In genomic region chr5:170639221-170639925, GRCh38 we compare ENCODE assay signal across 11 cellular contexts.
DNase-seq lines count a peak whose midpoint lies in the region; ATAC-seq and TF ChIP-seq lines count a peak whose summit lies in the region.
"Had no signal": no experiment of that assay in that cellular context is flagged by ENCODE, and none has a peak within 500 bp of the region (broad histone marks: within the 10 kb centered on the region; RNA-seq: fewer than 3 reads in every experiment).

No MANE protein-coding gene starts in this region.

- no peaks in the 10 kb centered on the region for H3K9me3 ChIP-seq in spleen

- intact Hi-C loops in spleen (cut with DNase I; ENCODE audit: low total_unique reads) = no loop called here

- POLR2A ChIA-PET in WTC11 (lab: Charles Lee) = interaction anchor here (1.0 kb wide), 1 partner anchor 106 kb away, joined by 5 read pairs; no protein-coding TSS in a partner anchor

- 0 out of 2 replicates have a peak, but pooled peaks cover 7% of the 10 kb centered on the region for H3K9me2 ChIP-seq in GM23338 (ENCODE audit: insufficient read depth)

- no peak overlapping the region for H3K4me3 ChIP-seq in GM23338
- no peak overlapping the region for H3K4me3 ChIP-seq in spleen

- H3K36me3 ChIP-seq in GM23338 (ENCODE audit: insufficient read depth) = no peaks in the 10 kb centered on the region
- no peaks in the 10 kb centered on the region for H3K36me3 ChIP-seq in spleen

- peak overlapping the region; percentile 65 for H3K4me2 ChIP-seq in GM23338

- peaks cover 17% of the 10 kb centered on the region for H3K4me1 ChIP-seq in GM23338 (ENCODE audit: insufficient read depth)
- peaks cover 0 to 14% (median 9%) of the 10 kb centered on the region in 6 donors for H3K4me1 ChIP-seq in spleen

- H3K4me3 Mint-ChIP-seq in GM23338 (no peak overlapping the region; the same call in 2 of the 3 replicates), WTC11 (peak overlapping the region; percentile 2; the same call in 1 of the 2 replicates)
- H3K4me3 Mint-ChIP-seq: B cell; CD4-positive, alpha-beta T cell had no signal

- DNase-seq in GM23338 (ENCODE audit: low spot score) (no peak), WTC11 (ENCODE audit: low spot score) (no peak), mesenteric fat pad (ENCODE audit: low spot score) (peak; percentile 79), spleen (peak; percentile 45), hepatic stellate cell (ENCODE audit: low spot score) (no peak)
- DNase-seq: DMS153 had no signal

- peak; percentile 11; the same call in 2 of the 3 replicates for ATAC-seq in GM23338
- ATAC-seq in WTC11 = peak; percentile 6; the same call in 1 of the 2 replicates
- no peak for ATAC-seq in GM19395 (IDR thresholded peaks at IDR 0.05; ENCODE audit: unreplicated experiment)
- no peak for ATAC-seq in GM18520 (IDR thresholded peaks at IDR 0.05; ENCODE audit: unreplicated experiment)

- H3K9me3 Mint-ChIP-seq in GM23338 (no peaks in the 10 kb centered on the region; the same call in 2 of the 3 replicates), WTC11 (peaks cover 4% of the 10 kb centered on the region; the same call in 1 of the 2 replicates)
- H3K9me3 Mint-ChIP-seq: CD4-positive, alpha-beta T cell had no signal

- H3K27me3 ChIP-seq in GM23338 (ENCODE audit: insufficient read depth) (no peaks in the 10 kb centered on the region), spleen (replicated peaks in 1 of 7) (peaks cover 0 to 33% (median 0%) of the 10 kb centered on the region in 7 donors)

- no peak for TF ChIP-seq POLR2A in spleen (IDR thresholded peaks at IDR 0.05)

- H3K27ac Mint-ChIP-seq in GM23338 (no peak overlapping the region), WTC11 (no peak overlapping the region)
- H3K27ac Mint-ChIP-seq: B cell; CD4-positive, alpha-beta T cell had no signal

- TF ChIP-seq CTCF in GM23338 (conservative IDR thresholded peaks at IDR 0.05; ENCODE audit: low read depth in 2 of 2) (no peak), WTC11 (IDR thresholded peaks at IDR 0.05) (no peak), spleen (IDR thresholded peaks at IDR 0.05 in 8 of 11, conservative IDR thresholded peaks at IDR 0.05 in 3 of 11) (no peak)

- no peaks in the 10 kb centered on the region for H4K20me1 ChIP-seq in GM23338 (replicated peaks; ENCODE audit: insufficient read depth)

- H3K36me3 Mint-ChIP-seq in GM23338 (ENCODE audit: low read depth) (no peaks in the 10 kb centered on the region), WTC11 (no peaks in the 10 kb centered on the region)

- H3K4me1 Mint-ChIP-seq in GM23338 (peaks cover 25% of the 10 kb centered on the region), WTC11 (peaks cover 39% of the 10 kb centered on the region)

- peaks cover 6% of the 10 kb centered on the region; the same call in 1 of the 2 replicates for H3F3A ChIP-seq in GM23338 (replicated peaks; ENCODE audit: low read depth)

- no peak overlapping the region for H3K27ac ChIP-seq in GM23338 (ENCODE audit: low read depth)
- H3K27ac ChIP-seq in spleen = no peak overlapping the region
- H3K27ac ChIP-seq: HL-60 had no signal

- 82 to 95% (median 88%) methylated on average over 17 of the region's 17 CpGs for WGBS in spleen, 5 donors

- H3K27me3 Mint-ChIP-seq in GM23338 (ENCODE audit: insufficient read depth, low read depth, poor library complexity) (peaks cover 6% of the 10 kb centered on the region), WTC11 (ENCODE audit: low read depth) (peaks cover 5% of the 10 kb centered on the region)

- H3K79me2 ChIP-seq in GM23338 (replicated peaks; ENCODE audit: insufficient read depth) = no peaks in the 10 kb centered on the region

- no peak overlapping the region for H2AFZ ChIP-seq in GM23338

- CTCF ChIA-PET in WTC11 (lab: Charles Lee) = interaction anchor here (0.8 to 5.0 kb wide), 19 partner anchors 14 to 493 kb away, joined by 3 to 55 read pairs (median 4); no protein-coding TSS in a partner anchor

TF ChIP-seq in GM23338, 12 proteins besides CTCF, POLR2A, EP300 and RAD21 (continues in another document):
- TF ChIP-seq ZNF331 (CRISPR knock-in tag; IDR thresholded peaks at IDR 0.05; ENCODE audit: low read depth) (no peak), STAT1 (IDR thresholded peaks at IDR 0.05; ENCODE audit: unreplicated experiment) (no peak), EZH2 (IDR thresholded peaks at IDR 0.05; ENCODE audit: low read depth, unreplicated experiment) (no peak), CREB1 (CRISPR knock-in tag; IDR thresholded peaks at IDR 0.05; ENCODE audit: low read depth) (no peak), POLR2AphosphoS5 (IDR thresholded peaks at IDR 0.05; ENCODE audit: low read depth) (no peak), JUNB (IDR thresholded peaks at IDR 0.05; ENCODE audit: unreplicated experiment) (no peak)
- TF ChIP-seq, protein P1, sequence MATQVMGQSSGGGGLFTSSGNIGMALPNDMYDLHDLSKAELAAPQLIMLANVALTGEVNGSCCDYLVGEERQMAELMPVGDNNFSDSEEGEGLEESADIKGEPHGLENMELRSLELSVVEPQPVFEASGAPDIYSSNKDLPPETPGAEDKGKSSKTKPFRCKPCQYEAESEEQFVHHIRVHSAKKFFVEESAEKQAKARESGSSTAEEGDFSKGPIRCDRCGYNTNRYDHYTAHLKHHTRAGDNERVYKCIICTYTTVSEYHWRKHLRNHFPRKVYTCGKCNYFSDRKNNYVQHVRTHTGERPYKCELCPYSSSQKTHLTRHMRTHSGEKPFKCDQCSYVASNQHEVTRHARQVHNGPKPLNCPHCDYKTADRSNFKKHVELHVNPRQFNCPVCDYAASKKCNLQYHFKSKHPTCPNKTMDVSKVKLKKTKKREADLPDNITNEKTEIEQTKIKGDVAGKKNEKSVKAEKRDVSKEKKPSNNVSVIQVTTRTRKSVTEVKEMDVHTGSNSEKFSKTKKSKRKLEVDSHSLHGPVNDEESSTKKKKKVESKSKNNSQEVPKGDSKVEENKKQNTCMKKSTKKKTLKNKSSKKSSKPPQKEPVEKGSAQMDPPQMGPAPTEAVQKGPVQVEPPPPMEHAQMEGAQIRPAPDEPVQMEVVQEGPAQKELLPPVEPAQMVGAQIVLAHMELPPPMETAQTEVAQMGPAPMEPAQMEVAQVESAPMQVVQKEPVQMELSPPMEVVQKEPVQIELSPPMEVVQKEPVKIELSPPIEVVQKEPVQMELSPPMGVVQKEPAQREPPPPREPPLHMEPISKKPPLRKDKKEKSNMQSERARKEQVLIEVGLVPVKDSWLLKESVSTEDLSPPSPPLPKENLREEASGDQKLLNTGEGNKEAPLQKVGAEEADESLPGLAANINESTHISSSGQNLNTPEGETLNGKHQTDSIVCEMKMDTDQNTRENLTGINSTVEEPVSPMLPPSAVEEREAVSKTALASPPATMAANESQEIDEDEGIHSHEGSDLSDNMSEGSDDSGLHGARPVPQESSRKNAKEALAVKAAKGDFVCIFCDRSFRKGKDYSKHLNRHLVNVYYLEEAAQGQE (IDR thresholded peaks at IDR 0.05; ENCODE audit: unreplicated experiment) = no peak

TF ChIP-seq in WTC11, 78 proteins besides CTCF, POLR2A, EP300 and RAD21:
- 0 out of 2 replicates have a peak, but pooled peaks have one; percentile 33 for TF ChIP-seq ZBTB21 (CRISPR knock-in tag; IDR thresholded peaks at IDR 0.05; ENCODE audit: borderline replicate concordance)
- no peak for TF ChIP-seq SOX15 (CRISPR knock-in tag; IDR thresholded peaks at IDR 0.05)
TF ChIP-seq in WTC11: peak in this region for 1.

Comparison
In these comparisons a context has a peak if more than half of its experiments do, and no peak if none do; other contexts are left out.
1. ATAC-seq: peak in GM23338 (single experiment) and WTC11 (single experiment); none in GM19395 (single experiment) and GM18520 (single experiment).
2. DNase-seq: peak in mesenteric fat pad (single experiment) and spleen (single experiment); none in GM23338 (single experiment), WTC11 (single experiment) and hepatic stellate cell (single experiment).